In the genomic region with DNA sequence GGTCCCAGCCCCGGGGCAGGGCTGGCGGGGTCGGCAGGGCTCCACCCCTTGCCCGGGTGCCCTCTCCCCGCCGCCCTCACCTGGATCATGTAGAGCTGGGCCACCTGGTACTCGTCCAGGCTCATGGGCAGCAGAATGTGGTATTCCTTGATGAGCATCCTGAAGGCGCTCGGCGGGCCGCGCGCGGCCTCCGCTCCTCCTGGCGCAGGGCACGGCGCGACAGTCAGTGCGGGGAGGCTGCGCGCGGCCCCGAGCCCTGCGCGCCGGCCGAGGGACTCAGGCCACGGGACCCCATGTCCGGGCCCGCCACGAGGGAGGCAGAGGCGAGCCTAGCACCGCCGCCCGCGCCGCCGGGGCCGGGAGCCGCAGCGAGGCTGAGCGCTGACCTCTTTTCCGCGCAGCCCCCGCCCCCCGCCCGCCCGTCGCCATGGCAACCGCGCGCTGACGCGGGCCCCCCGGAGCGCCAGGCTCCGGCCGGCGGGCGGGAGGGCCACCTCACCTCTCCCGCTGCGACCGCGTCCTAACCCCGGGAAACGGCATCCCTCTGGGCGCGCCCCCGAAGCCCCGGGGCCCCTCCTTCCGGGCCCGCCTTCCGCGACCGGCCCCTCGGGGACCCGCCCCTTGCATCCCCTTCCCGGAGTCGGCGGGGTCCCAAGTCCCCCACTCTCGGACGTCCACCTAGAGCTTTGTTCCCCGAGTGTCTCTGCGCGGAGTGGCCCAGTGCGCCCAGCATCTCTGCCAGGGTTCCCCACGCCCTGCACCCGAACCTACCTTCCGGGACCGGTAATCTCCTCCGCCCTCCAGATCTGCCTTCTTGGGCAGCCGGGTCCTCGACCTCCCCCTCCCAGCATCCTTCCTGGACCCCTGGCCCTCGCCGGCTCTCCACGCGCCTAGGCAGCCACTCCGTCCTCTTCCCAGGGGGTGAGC, we compare ENCODE assay signal across 1 cellular context.
TF ChIP-seq lines count a peak whose summit lies in the region.

No MANE protein-coding gene starts in this region.

TF ChIP-seq in HepG2, 621 proteins besides CTCF, POLR2A, EP300 and RAD21:
- TF ChIP-seq ZNF280D (CRISPR knock-in tag; IDR thresholded peaks at IDR 0.05) (0 out of 2 replicates have a peak, but pooled peaks have one; percentile 33), SRSF1 (optimal IDR thresholded peaks at IDR 0.05; ENCODE audit: low read depth, low read length) (peak; percentile 0), SMAD9 (CRISPR knock-in tag; IDR thresholded peaks at IDR 0.05) (peak; percentile 28; the same call in 1 of the 2 replicates), SIN3A (IDR thresholded peaks at IDR 0.05; ENCODE audit: borderline replicate concordance, low read depth, low read length) (peak; percentile 21; the same call in 1 of the 2 replicates), FOXJ3 (CRISPR knock-in tag; IDR thresholded peaks at IDR 0.05; ENCODE audit: borderline replicate concordance) (no peak), ZNF567 (CRISPR knock-in tag; IDR thresholded peaks at IDR 0.05; ENCODE audit: borderline replicate concordance) (0 out of 2 replicates have a peak, but pooled peaks have one; percentile 39), MBD4 (IDR thresholded peaks at IDR 0.05; ENCODE audit: borderline replicate concordance, low read length) (no peak), ZNF292 (CRISPR knock-in tag; IDR thresholded peaks at IDR 0.05; ENCODE audit: borderline replicate concordance, low read depth) (0 out of 2 replicates have a peak, but pooled peaks have one; percentile 20), SALL1 (CRISPR knock-in tag; IDR thresholded peaks at IDR 0.05) (0 out of 2 replicates have a peak, but pooled peaks have one; percentile 5), RFX1 (IDR thresholded peaks at IDR 0.05) (peak; percentile 56), KDM2A (CRISPR knock-in tag; IDR thresholded peaks at IDR 0.05; ENCODE audit: borderline replicate concordance, low read depth) (0 out of 2 replicates have a peak, but pooled peaks have one; percentile 13), ZFY (CRISPR knock-in tag; IDR thresholded peaks at IDR 0.05) (no peak), EEA1 (CRISPR knock-in tag; IDR thresholded peaks at IDR 0.05; ENCODE audit: borderline replicate concordance) (0 out of 2 replicates have a peak, but pooled peaks have one; percentile 53), RXRA (CRISPR knock-in tag; IDR thresholded peaks at IDR 0.05) (0 out of 2 replicates have a peak, but pooled peaks have one; percentile 43), CENPT (CRISPR knock-in tag; IDR thresholded peaks at IDR 0.05; ENCODE audit: low read depth) (no peak), ZSCAN21 (CRISPR knock-in tag; IDR thresholded peaks at IDR 0.05; ENCODE audit: borderline replicate concordance) (0 out of 2 replicates have a peak, but pooled peaks have one; percentile 24)
- TF ChIP-seq, protein P1, sequence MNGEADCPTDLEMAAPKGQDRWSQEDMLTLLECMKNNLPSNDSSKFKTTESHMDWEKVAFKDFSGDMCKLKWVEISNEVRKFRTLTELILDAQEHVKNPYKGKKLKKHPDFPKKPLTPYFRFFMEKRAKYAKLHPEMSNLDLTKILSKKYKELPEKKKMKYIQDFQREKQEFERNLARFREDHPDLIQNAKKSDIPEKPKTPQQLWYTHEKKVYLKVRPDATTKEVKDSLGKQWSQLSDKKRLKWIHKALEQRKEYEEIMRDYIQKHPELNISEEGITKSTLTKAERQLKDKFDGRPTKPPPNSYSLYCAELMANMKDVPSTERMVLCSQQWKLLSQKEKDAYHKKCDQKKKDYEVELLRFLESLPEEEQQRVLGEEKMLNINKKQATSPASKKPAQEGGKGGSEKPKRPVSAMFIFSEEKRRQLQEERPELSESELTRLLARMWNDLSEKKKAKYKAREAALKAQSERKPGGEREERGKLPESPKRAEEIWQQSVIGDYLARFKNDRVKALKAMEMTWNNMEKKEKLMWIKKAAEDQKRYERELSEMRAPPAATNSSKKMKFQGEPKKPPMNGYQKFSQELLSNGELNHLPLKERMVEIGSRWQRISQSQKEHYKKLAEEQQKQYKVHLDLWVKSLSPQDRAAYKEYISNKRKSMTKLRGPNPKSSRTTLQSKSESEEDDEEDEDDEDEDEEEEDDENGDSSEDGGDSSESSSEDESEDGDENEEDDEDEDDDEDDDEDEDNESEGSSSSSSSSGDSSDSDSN (CRISPR knock-in tag; IDR thresholded peaks at IDR 0.05), result peak; percentile 45
- TF ChIP-seq, protein P2, sequence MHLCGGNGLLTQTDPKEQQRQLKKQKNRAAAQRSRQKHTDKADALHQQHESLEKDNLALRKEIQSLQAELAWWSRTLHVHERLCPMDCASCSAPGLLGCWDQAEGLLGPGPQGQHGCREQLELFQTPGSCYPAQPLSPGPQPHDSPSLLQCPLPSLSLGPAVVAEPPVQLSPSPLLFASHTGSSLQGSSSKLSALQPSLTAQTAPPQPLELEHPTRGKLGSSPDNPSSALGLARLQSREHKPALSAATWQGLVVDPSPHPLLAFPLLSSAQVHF (CRISPR knock-in tag; IDR thresholded peaks at IDR 0.05), result 0 out of 2 replicates have a peak, but pooled peaks have one; percentile 19
